Comparison of ENCODE assay signal across 1 cellular context in genomic region chr5:150263339-150263738, GRCh38.
TF ChIP-seq lines count a peak whose summit lies in the region.

No MANE protein-coding gene starts in this region.

TF ChIP-seq in SK-N-SH treated with all-trans-retinoic acid at 6 μM for 48 hours, 23 proteins besides CTCF, POLR2A, EP300 and RAD21 (continued from another document):
- no peak for TF ChIP-seq CSRNP3 (CRISPR knock-in tag; IDR thresholded peaks at IDR 0.05)
- TF ChIP-seq ZC3H10 (CRISPR knock-in tag; IDR thresholded peaks at IDR 0.05) = no peak
